12 cellular contexts compared by ENCODE assay signal in the genomic region with DNA sequence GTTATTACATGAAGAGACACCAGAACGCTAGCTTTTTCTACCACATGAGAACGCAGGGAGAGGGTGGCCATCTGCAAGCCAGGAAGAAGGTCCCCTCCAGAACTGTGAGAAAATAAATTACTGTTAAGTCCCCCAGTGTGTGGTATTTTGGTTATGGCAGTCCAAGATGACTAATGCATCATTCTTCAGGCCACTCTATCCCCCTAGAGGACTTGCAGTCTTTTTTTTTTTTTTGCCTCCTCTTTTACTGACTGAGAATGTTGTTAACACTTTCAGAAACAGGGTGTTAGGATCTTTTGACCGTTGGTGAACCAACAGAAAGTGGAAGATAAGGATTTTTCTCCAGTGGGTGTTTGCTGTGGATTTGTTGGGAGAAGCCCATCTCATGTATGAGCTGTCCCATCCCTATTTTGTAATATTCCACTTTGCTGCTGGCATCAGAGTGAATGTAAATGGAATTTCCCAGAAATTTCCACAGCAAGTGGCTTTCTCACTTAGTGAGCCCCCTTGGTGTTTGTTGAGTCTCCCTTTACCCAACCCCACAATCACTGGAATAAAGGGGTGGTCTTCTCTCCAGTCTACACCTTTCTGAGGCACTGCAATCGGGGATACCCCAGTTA. TPM values are rescaled to one million over a fixed set of nuclear protein-coding genes. Genes with fewer than 3 reads are reported as not detected.
DNase-seq lines count a peak whose midpoint lies in the region; ATAC-seq and TF ChIP-seq lines count a peak whose summit lies in the region.
"Had no signal": no experiment of that assay in that cellular context is flagged by ENCODE, and none has a peak within 500 bp of the region (broad histone marks: within the 10 kb centered on the region; RNA-seq: fewer than 3 reads in every experiment).

No MANE protein-coding gene starts in this region.

- H3K27ac ChIP-seq in aorta (ENCODE audit: low read depth in 1 of 2, low read length in 2 of 2), result peak overlapping the region in 1 of 2 donors; percentile 51
- H3K27ac ChIP-seq in dorsolateral prefrontal cortex, result peak overlapping the region in 12 of 59 donors; percentile 2 to 57 (median 16)

- no peaks in the 10 kb centered on the region for H3K27me3 Mint-ChIP-seq in activated naive CD8-positive, alpha-beta T cell treated with anti-CD3 and anti-CD28 coated beads, Interleukin-2, amount 50 U/mL, for 24 hours
- no peaks in the 10 kb centered on the region for H3K27me3 Mint-ChIP-seq in activated naive CD8-positive, alpha-beta T cell treated with anti-CD3 and anti-CD28 coated beads for 36 hours
- H3K27me3 Mint-ChIP-seq: progenitor cell of endocrine pancreas had no signal

- peaks cover 0 to 4% of the 10 kb centered on the region in 2 donors for H3K4me1 ChIP-seq in aorta (ENCODE audit: control insufficient read depth in 1 of 2, insufficient read depth in 2 of 2, low read length in 2 of 2)

- TF ChIP-seq CTCF in astrocyte of the cerebellum (IDR thresholded peaks at IDR 0.05; ENCODE audit: low read depth, low read length, missing control alignments) (no peak), dorsolateral prefrontal cortex (IDR thresholded peaks at IDR 0.05 in 54 of 56, conservative IDR thresholded peaks at IDR 0.05 in 2 of 56; ENCODE audit: low read depth in 1 of 56, partially characterized antibody in 56 of 56) (no peak)

- H3K9me3 ChIP-seq in aorta (ENCODE audit: control insufficient read depth, low read length), result no peaks in the 10 kb centered on the region

- no peak for DNase-seq in activated naive CD8-positive, alpha-beta T cell treated with anti-CD3 and anti-CD28 coated beads, Interleukin-2, amount 50 U/mL, for 24 hours
- DNase-seq in activated naive CD8-positive, alpha-beta T cell treated with anti-CD3 and anti-CD28 coated beads for 36 hours, result no peak
- DNase-seq in astrocyte of the cerebellum (ENCODE audit: low read depth) (peak; percentile 76), iris pigment epithelial cell (ENCODE audit: low read depth) (peak; percentile 84), aorta (no peak), dorsolateral prefrontal cortex (no peak), Ammon's horn (ENCODE audit: low spot score) (no peak)
- DNase-seq: activated CD4-positive, alpha-beta T cell treated with anti-CD3 and anti-CD28 coated beads, Interleukin-2, amount 50 U/mL, for 4 hours; kidney glomerular epithelial cell; NCI-H446 had no signal

- peaks cover 13% of the 10 kb centered on the region for H3K36me3 Mint-ChIP-seq in activated naive CD8-positive, alpha-beta T cell treated with anti-CD3 and anti-CD28 coated beads, Interleukin-2, amount 50 U/mL, for 24 hours (ENCODE audit: low read depth)
- H3K36me3 Mint-ChIP-seq in activated naive CD8-positive, alpha-beta T cell treated with anti-CD3 and anti-CD28 coated beads for 36 hours, result peaks cover 23% of the 10 kb centered on the region

- H3K27me3 ChIP-seq in aorta (ENCODE audit: control insufficient read depth in 1 of 2, insufficient read depth in 2 of 2, low read length in 1 of 2) (no peaks in the 10 kb centered on the region), dorsolateral prefrontal cortex (no peaks in the 10 kb centered on the region)

- peaks cover 54% of the 10 kb centered on the region for H3K4me1 Mint-ChIP-seq in activated naive CD8-positive, alpha-beta T cell treated with anti-CD3 and anti-CD28 coated beads, Interleukin-2, amount 50 U/mL, for 24 hours
- H3K4me1 Mint-ChIP-seq in activated naive CD8-positive, alpha-beta T cell treated with anti-CD3 and anti-CD28 coated beads for 36 hours, result peaks cover 48% of the 10 kb centered on the region

- 49% methylated on average over 4 of the region's 4 CpGs for WGBS in aorta, 2 donors

- peak overlapping the region; percentile 77 for H3K27ac Mint-ChIP-seq in activated naive CD8-positive, alpha-beta T cell treated with anti-CD3 and anti-CD28 coated beads, Interleukin-2, amount 50 U/mL, for 24 hours
- no peak overlapping the region for H3K27ac Mint-ChIP-seq in activated naive CD8-positive, alpha-beta T cell treated with anti-CD3 and anti-CD28 coated beads for 36 hours
- H3K27ac Mint-ChIP-seq: progenitor cell of endocrine pancreas had no signal

- ATAC-seq in activated naive CD8-positive, alpha-beta T cell treated with anti-CD3 and anti-CD28 coated beads, Interleukin-2, amount 50 U/mL, for 24 hours, result peak; percentile 20
- peak; percentile 60 for ATAC-seq in aorta (ENCODE audit: low FRiP score)
- ATAC-seq in GM21390 (IDR thresholded peaks at IDR 0.05; ENCODE audit: unreplicated experiment), result no peak

- intact Hi-C loops in aorta (cut with DNase I) (loop anchor here in 1 of 2 donors (10.0 kb wide), 1 partner anchor 88 kb away; a partner anchor contains a TSS), dorsolateral prefrontal cortex (cut with DNase I) (no loop called here)

- H3K4me3 Mint-ChIP-seq in activated naive CD8-positive, alpha-beta T cell treated with anti-CD3 and anti-CD28 coated beads, Interleukin-2, amount 50 U/mL, for 24 hours, result no peak overlapping the region
- no peak overlapping the region for H3K4me3 Mint-ChIP-seq in activated naive CD8-positive, alpha-beta T cell treated with anti-CD3 and anti-CD28 coated beads for 36 hours

- H3K9me3 Mint-ChIP-seq in activated naive CD8-positive, alpha-beta T cell treated with anti-CD3 and anti-CD28 coated beads, Interleukin-2, amount 50 U/mL, for 24 hours, result no peaks in the 10 kb centered on the region
- H3K9me3 Mint-ChIP-seq in activated naive CD8-positive, alpha-beta T cell treated with anti-CD3 and anti-CD28 coated beads for 36 hours, result no peaks in the 10 kb centered on the region

- H3K4me3 ChIP-seq in astrocyte of the cerebellum (ENCODE audit: low read depth, low read length) (no peak overlapping the region), aorta (ENCODE audit: low read length in 2 of 2) (no peak overlapping the region), dorsolateral prefrontal cortex (no peak overlapping the region)

- in situ Hi-C loops in astrocyte of the cerebellum (cut with HindIII; ENCODE audit: low sequenced_read_pairs), result no loop called here

- no peaks in the 10 kb centered on the region for H3K36me3 ChIP-seq in aorta (ENCODE audit: control insufficient read depth in 1 of 2, insufficient read depth in 2 of 2, low read length in 1 of 2)

RNA-seq across cellular contexts. Expression of a gene that starts 37.9 kb away (rescaled TPM):
- 10 to 100 TPM; 71.0 to 74.3 TPM for total RNA-seq in activated naive CD8-positive, alpha-beta T cell treated with anti-CD3 and anti-CD28 coated beads for 36 hours
- 100 to 1,000 TPM in 1 of 2 donors, 10 to 100 TPM in 1; 77.3 to 121 TPM for total RNA-seq in aorta
- 10 to 100 TPM; 21.7 to 94.6 TPM for polyA plus RNA-seq in aorta
- total RNA-seq in dorsolateral prefrontal cortex, result 100 to 1,000 TPM; 106 to 189 (median 135) TPM

Comparison
In these comparisons a context has a peak if more than half of its experiments do, and no peak if none do; other contexts are left out.
1. DNase-seq: peak in astrocyte of the cerebellum (single experiment) and iris pigment epithelial cell (single experiment); none in activated naive CD8-positive, alpha-beta T cell treated with anti-CD3 and anti-CD28 coated beads, Interleukin-2, amount 50 U/mL, for 24 hours (single experiment), activated naive CD8-positive, alpha-beta T cell treated with anti-CD3 and anti-CD28 coated beads for 36 hours (single experiment), aorta (0 of 2), dorsolateral prefrontal cortex (0 of 10) and Ammon's horn (single experiment).